28 cellular contexts compared by ENCODE assay signal in the genomic region with DNA sequence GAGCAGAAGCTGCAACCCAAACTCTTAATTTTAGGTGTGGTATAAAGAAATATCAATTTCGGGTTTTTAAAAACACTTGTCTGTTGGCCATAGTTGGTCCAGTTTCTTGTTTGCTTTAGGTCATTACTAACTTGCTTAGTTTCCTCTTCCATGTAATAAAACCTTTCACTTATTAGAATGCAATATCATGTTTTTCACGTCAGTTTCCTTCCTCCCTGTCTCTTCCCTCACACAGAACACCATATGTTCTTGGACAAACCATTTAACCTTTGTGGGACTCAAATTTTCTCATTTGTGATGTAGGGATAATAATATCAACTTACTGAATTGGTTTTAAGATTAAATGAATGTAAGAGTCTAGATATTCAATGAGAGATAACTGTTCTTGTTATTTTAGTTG. TPM values are rescaled to one million over a fixed set of nuclear protein-coding genes. Genes with fewer than 3 reads are reported as not detected.
DNase-seq lines count a peak whose midpoint lies in the region; FAIRE-seq and TF ChIP-seq lines count a peak whose summit lies in the region.
"Had no signal": no experiment of that assay in that cellular context is flagged by ENCODE, and none has a peak within 500 bp of the region (broad histone marks: within the 10 kb centered on the region; RNA-seq: fewer than 3 reads in every experiment).

No MANE protein-coding gene starts in this region.

- TF ChIP-seq CTCF in endothelial cell of umbilical vein (IDR thresholded peaks at IDR 0.05; ENCODE audit: extremely low read depth in 1 of 2, insufficient read depth in 1 of 2, low read depth in 1 of 2, low read length in 2 of 2) (no peak), osteoblast (IDR thresholded peaks at IDR 0.05; ENCODE audit: extremely low read depth, low read depth, low read length) (no peak)

- H3K9me1 ChIP-seq in endothelial cell of umbilical vein (replicated peaks; ENCODE audit: control insufficient read depth, extremely low read depth, insufficient read depth, low read length): no peaks in the 10 kb centered on the region

- H3K79me2 ChIP-seq in endothelial cell of umbilical vein (ENCODE audit: control insufficient read depth, insufficient read depth, low read length) (no peaks in the 10 kb centered on the region), osteoblast (ENCODE audit: insufficient read depth, low read length) (no peaks in the 10 kb centered on the region)

- H3K4me3 ChIP-seq in endothelial cell of umbilical vein (replicated peaks in 1 of 3; ENCODE audit: insufficient read depth in 1 of 3, low read depth in 1 of 3, low read length in 3 of 3): no peak overlapping the region
- H3K4me3 ChIP-seq in osteoblast (ENCODE audit: insufficient read depth, low read length): no peak overlapping the region
- H3K4me3 ChIP-seq: BLaER1, GM12878 had no signal

- H3K27ac ChIP-seq in endothelial cell of umbilical vein (ENCODE audit: insufficient read depth, low read depth, low read length) (peak overlapping the region; percentile 77), osteoblast (ENCODE audit: low read depth, low read length) (no peak overlapping the region)
- H3K27ac ChIP-seq: BLaER1 had no signal

- H3K27me3 ChIP-seq in endothelial cell of umbilical vein (ENCODE audit: control insufficient read depth in 2 of 2, insufficient read depth in 2 of 2, low read length in 2 of 2) (no peaks in the 10 kb centered on the region), osteoblast (ENCODE audit: insufficient read depth, low read length) (no peaks in the 10 kb centered on the region)
- H3K27me3 ChIP-seq: BE2C, BLaER1 had no signal

- dilution Hi-C loops in endothelial cell of umbilical vein (cut with MboI; ENCODE audit: extremely low pct_ligation_motif_present, low sequenced_read_pairs): no loop called here

- DNase-seq in dermis blood vessel endothelial cell (peak; percentile 45), endothelial cell of umbilical vein (ENCODE audit: low read depth, low spot score) (peak; percentile 57), osteoblast (ENCODE audit: insufficient read length, low spot score, missing footprints) (no peak), epidermal melanocyte (ENCODE audit: insufficient read length, low spot score) (no peak), HuH-7.5 (ENCODE audit: low spot score) (no peak), superior temporal gyrus (ENCODE audit: extremely low spot score) (no peak)
- DNase-seq: 8988T; ACHN; BE2C; C1 segment of cervical spinal cord; CD4-positive, alpha-beta memory T cell; CD4-positive, CD25-positive, alpha-beta regulatory T cell; CD8-positive, alpha-beta memory T cell; COR-L47; DMS 273 treated with DMSO at 0.1 percent for 48 hours; DMS153; DMS53; DMS79; DND-41; EL; GDM1 had no signal

- no peak for FAIRE-seq in endothelial cell of umbilical vein (lab: Jason Lieb, UNC)
- FAIRE-seq: GM12878 had no signal

- H3K36me3 ChIP-seq in endothelial cell of umbilical vein (ENCODE audit: control insufficient read depth in 2 of 2, extremely low read depth in 1 of 2, insufficient read depth in 2 of 2, low read length in 2 of 2) (no peaks in the 10 kb centered on the region), osteoblast (ENCODE audit: insufficient read depth, low read length) (no peaks in the 10 kb centered on the region)
- H3K36me3 ChIP-seq: BE2C had no signal

- peak overlapping the region; percentile 31 for H3K4me2 ChIP-seq in endothelial cell of umbilical vein (ENCODE audit: insufficient read depth, low read length)
- H3K4me2 ChIP-seq in osteoblast (ENCODE audit: insufficient read depth, low read length): no peak overlapping the region
- H3K4me2 ChIP-seq: BLaER1 had no signal

- CTCF ChIA-PET in endothelial cell of umbilical vein (lab: Charles Lee): interaction anchor here (0.7 to 2.9 kb wide), 2 partner anchors 21 to 309 kb away, joined by 3 to 13 read pairs; no protein-coding TSS in a partner anchor

- H3K9me3 ChIP-seq in endothelial cell of umbilical vein (replicated peaks; ENCODE audit: control insufficient read depth, insufficient read depth, low read length): no peaks in the 10 kb centered on the region
- no peaks in the 10 kb centered on the region for H3K9me3 ChIP-seq in osteoblast (ENCODE audit: low read depth, low read length)
- H3K9me3 ChIP-seq: BE2C, BLaER1 had no signal

- POLR2A ChIA-PET in endothelial cell of umbilical vein (lab: Charles Lee): no interaction called here

- TF ChIP-seq POLR2A in endothelial cell of umbilical vein (IDR thresholded peaks at IDR 0.05; ENCODE audit: low read depth, low read length): no peak

- intact Hi-C loops in endothelial cell of umbilical vein (cut with micrococcal nuclease): loop anchor here (1.0 kb wide), 1 partner anchor 8 kb away; no protein-coding TSS in a partner anchor

- H2AFZ ChIP-seq in endothelial cell of umbilical vein (ENCODE audit: low read depth, low read length) (no peak overlapping the region), osteoblast (ENCODE audit: low read length) (peak overlapping the region; percentile 35)

- no peaks in the 10 kb centered on the region for H4K20me1 ChIP-seq in endothelial cell of umbilical vein (replicated peaks; ENCODE audit: control insufficient read depth, extremely low read depth, insufficient read depth, low read length)
- H4K20me1 ChIP-seq in osteoblast (ENCODE audit: insufficient read depth, low read length): no peaks in the 10 kb centered on the region
- H4K20me1 ChIP-seq: BLaER1 had no signal

- BruUV-seq in endothelial cell of umbilical vein (replicated peaks; lab: Mats Ljungman, UMichigan): no TSS peak

- H3K9ac ChIP-seq in endothelial cell of umbilical vein (replicated peaks; ENCODE audit: extremely low read depth, insufficient read depth, low read length): no peak overlapping the region
- H3K9ac ChIP-seq: BLaER1 had no signal

- H3K4me1 ChIP-seq in endothelial cell of umbilical vein (ENCODE audit: control insufficient read depth, extremely low read depth, insufficient read depth, low read length): peaks cover 27% of the 10 kb centered on the region
- H3K4me1 ChIP-seq in osteoblast (ENCODE audit: insufficient read depth, low read length): peaks cover 15% of the 10 kb centered on the region
- H3K4me1 ChIP-seq: BE2C, BLaER1 had no signal

TF ChIP-seq in endothelial cell of umbilical vein, 7 proteins besides CTCF, POLR2A, EP300 and RAD21:
- no peak for TF ChIP-seq MYC (IDR thresholded peaks at IDR 0.05; ENCODE audit: low read depth, low read length)
- TF ChIP-seq FOS (IDR thresholded peaks at IDR 0.05; ENCODE audit: borderline replicate concordance, insufficient read depth, low read length): no peak
- TF ChIP-seq, protein P1, sequence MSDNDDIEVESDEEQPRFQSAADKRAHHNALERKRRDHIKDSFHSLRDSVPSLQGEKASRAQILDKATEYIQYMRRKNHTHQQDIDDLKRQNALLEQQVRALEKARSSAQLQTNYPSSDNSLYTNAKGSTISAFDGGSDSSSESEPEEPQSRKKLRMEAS (IDR thresholded peaks at IDR 0.05; ENCODE audit: insufficient read depth, insufficient read length): no peak
- no peak for TF ChIP-seq GATA2 (IDR thresholded peaks at IDR 0.05; ENCODE audit: insufficient read depth, insufficient read length, low read depth, low read length)
- TF ChIP-seq JUN (IDR thresholded peaks at IDR 0.05; ENCODE audit: borderline replicate concordance, insufficient read depth, insufficient read length, low read depth): no peak
- TF ChIP-seq EZH2 (IDR thresholded peaks at IDR 0.05; ENCODE audit: borderline replicate concordance, low read depth, low read length, severe bottlenecking): no peak
- TF ChIP-seq POLR2AphosphoS5 (IDR thresholded peaks at IDR 0.05; ENCODE audit: insufficient read depth, low read depth, low read length): no peak

RNA-seq across cellular contexts. Expression of gene PMCH, which starts 22.9 kb away (rescaled TPM):
- total RNA-seq in dermis blood vessel endothelial cell (0.23 TPM in 1 of 2 replicates, not detected in the other), endothelial cell of umbilical vein (1.1 and 1.8 TPM in 2 replicates), osteoblast (not detected in 2 replicates)
- 0.19 and 0.22 TPM in 2 replicates for polyA plus RNA-seq in endothelial cell of umbilical vein
- polyA plus RNA-seq in endothelial cell of umbilical vein (2011; cell fraction: cytosol; rRNA removed): 0.46 and 0.73 TPM in 2 replicates
- 0.57 and 0.78 TPM in 2 replicates for polyA plus RNA-seq in endothelial cell of umbilical vein (2011; cell fraction: nucleus; rRNA removed)
- polyA plus RNA-seq in endothelial cell of umbilical vein (2012): 0.59 and 2.1 TPM in 2 replicates
- polyA minus RNA-seq in endothelial cell of umbilical vein: 0.41 TPM in 1 of 2 replicates, not detected in the other
- not detected for polyA minus RNA-seq in endothelial cell of umbilical vein (2011; cell fraction: cytosol; rRNA and poly(A)+ RNA removed)
- not detected in 2 replicates for polyA minus RNA-seq in endothelial cell of umbilical vein (2011; cell fraction: nucleus; rRNA and poly(A)+ RNA removed)
- total RNA-seq: A673; CD4-positive, alpha-beta memory T cell; Daoy; G401; GM12878 had no signal
- polyA plus RNA-seq: AG04450; CD14-positive monocyte; CD4-positive, alpha-beta memory T cell; CD8-positive, alpha-beta memory T cell had no signal

RNA-seq across cellular contexts. Expression of gene PARPBP, which starts 54.8 kb away (rescaled TPM):
- total RNA-seq in dermis blood vessel endothelial cell (7.0 and 23.4 TPM in 2 replicates), endothelial cell of umbilical vein (19.0 and 19.6 TPM in 2 replicates), osteoblast (5.8 and 6.5 TPM in 2 replicates)
- 2.6 and 4.2 TPM in 2 replicates for polyA plus RNA-seq in endothelial cell of umbilical vein
- 5.7 and 6.1 TPM in 2 replicates for polyA plus RNA-seq in endothelial cell of umbilical vein (2011; cell fraction: cytosol; rRNA removed)
- 9.2 and 16.9 TPM in 2 replicates for polyA plus RNA-seq in endothelial cell of umbilical vein (2011; cell fraction: nucleus; rRNA removed)
- polyA plus RNA-seq in endothelial cell of umbilical vein (2012): 7.7 and 19.8 TPM in 2 replicates
- 9.3 and 11.9 TPM in 2 replicates for polyA minus RNA-seq in endothelial cell of umbilical vein
- polyA minus RNA-seq in endothelial cell of umbilical vein (2011; cell fraction: cytosol; rRNA and poly(A)+ RNA removed): 12.9 TPM
- polyA minus RNA-seq in endothelial cell of umbilical vein (2011; cell fraction: nucleus; rRNA and poly(A)+ RNA removed): 20.6 and 44.3 TPM in 2 replicates

RNA-seq across cellular contexts. Expression of gene NUP37, which starts 54.8 kb away (rescaled TPM):
- total RNA-seq in dermis blood vessel endothelial cell (45.4 and 80.8 TPM in 2 replicates), endothelial cell of umbilical vein (41.3 and 46.8 TPM in 2 replicates), osteoblast (24.6 and 25.3 TPM in 2 replicates)
- polyA plus RNA-seq in endothelial cell of umbilical vein: 20.1 and 25.0 TPM in 2 replicates
- 37.6 and 43.5 TPM in 2 replicates for polyA plus RNA-seq in endothelial cell of umbilical vein (2011; cell fraction: cytosol; rRNA removed)
- polyA plus RNA-seq in endothelial cell of umbilical vein (2011; cell fraction: nucleus; rRNA removed): 24.2 and 32.7 TPM in 2 replicates
- 36.3 and 64.0 TPM in 2 replicates for polyA plus RNA-seq in endothelial cell of umbilical vein (2012)
- polyA minus RNA-seq in endothelial cell of umbilical vein: 11.2 and 16.5 TPM in 2 replicates
- 27.2 TPM for polyA minus RNA-seq in endothelial cell of umbilical vein (2011; cell fraction: cytosol; rRNA and poly(A)+ RNA removed)
- polyA minus RNA-seq in endothelial cell of umbilical vein (2011; cell fraction: nucleus; rRNA and poly(A)+ RNA removed): 9.2 and 14.2 TPM in 2 replicates

Comparison
In these comparisons a context has a peak if more than half of its experiments do, and no peak if none do; other contexts are left out.
1. DNase-seq: peak in dermis blood vessel endothelial cell (single experiment) and endothelial cell of umbilical vein (single experiment); none in osteoblast (single experiment), epidermal melanocyte (single experiment), HuH-7.5 (single experiment) and superior temporal gyrus (single experiment).